Comparison of ENCODE assay signal across 28 cellular contexts in genomic region chr1:60589916-60590315, GRCh38.
DNase-seq lines count a peak whose midpoint lies in the region; ATAC-seq and TF ChIP-seq lines count a peak whose summit lies in the region.
"Had no signal": no experiment of that assay in that cellular context is flagged by ENCODE, and none has a peak within 500 bp of the region (broad histone marks: within the 10 kb centered on the region; RNA-seq: fewer than 3 reads in every experiment).

No MANE protein-coding gene starts in this region.

- H3K9me3 Mint-ChIP-seq in mesothelial cell of epicardium (peaks cover 6% of the 10 kb centered on the region), natural killer cell (peaks cover 0 to 8% of the 10 kb centered on the region in 2 donors)
- H3K9me3 Mint-ChIP-seq: type B pancreatic cell had no signal

- no peak for ATAC-seq in esophagus mucosa
- no peak for ATAC-seq in natural killer cell
- ATAC-seq: activated CD4-positive, alpha-beta T cell treated with anti-CD3 and anti-CD28 coated beads for 36 hours; activated CD8-positive, alpha-beta T cell treated with anti-CD3 and anti-CD28 coated beads, Interleukin-2, amount 10 ng/mL, durations not matched to agents 7 days and 5 days; body of pancreas; mucosa of descending colon; Right ventricle myocardium inferior had no signal

- H3K4me3 Mint-ChIP-seq in mesothelial cell of epicardium (no peak overlapping the region), natural killer cell (no peak overlapping the region)
- H3K4me3 Mint-ChIP-seq: activated CD4-positive, alpha-beta T cell treated with anti-CD3 and anti-CD28 coated beads for 36 hours; activated CD8-positive, alpha-beta T cell treated with anti-CD3 and anti-CD28 coated beads, Interleukin-2, amount 10 ng/mL, durations not matched to agents 7 days and 5 days; nephron progenitor cell; type B pancreatic cell had no signal

- H3K36me3 Mint-ChIP-seq in mesothelial cell of epicardium: peaks cover 2% of the 10 kb centered on the region
- no peaks in the 10 kb centered on the region for H3K36me3 Mint-ChIP-seq in natural killer cell
- H3K36me3 Mint-ChIP-seq: type B pancreatic cell had no signal

- TF ChIP-seq CTCF in astrocyte of the spinal cord (IDR thresholded peaks at IDR 0.05; ENCODE audit: low read depth, low read length) (no peak), mesothelial cell of epicardium (IDR thresholded peaks at IDR 0.05; ENCODE audit: unreplicated experiment) (no peak), natural killer cell (IDR thresholded peaks at IDR 0.05) (no peak)

- no peak overlapping the region for H3K4me3 ChIP-seq in astrocyte of the spinal cord (ENCODE audit: low read depth, low read length)
- H3K4me3 ChIP-seq: BLaER1, body of pancreas, HAP-1, mucosa of descending colon, PC-9 had no signal

- H3K27ac Mint-ChIP-seq in mesothelial cell of epicardium (no peak overlapping the region), natural killer cell (no peak overlapping the region)
- H3K27ac Mint-ChIP-seq: activated CD4-positive, alpha-beta T cell treated with anti-CD3 and anti-CD28 coated beads for 36 hours; activated CD8-positive, alpha-beta T cell treated with anti-CD3 and anti-CD28 coated beads, Interleukin-2, amount 10 ng/mL, durations not matched to agents 7 days and 5 days; nephron progenitor cell; type B pancreatic cell had no signal

- intact Hi-C loops in natural killer cell (cut with micrococcal nuclease): no loop called here

- in situ Hi-C loops in astrocyte of the spinal cord (cut with HindIII; ENCODE audit: low sequenced_read_pairs): no loop called here

- H3K27me3 Mint-ChIP-seq in mesothelial cell of epicardium (ENCODE audit: low read depth): no peaks in the 10 kb centered on the region
- no peaks in the 10 kb centered on the region for H3K27me3 Mint-ChIP-seq in natural killer cell (ENCODE audit: low read depth in 2 of 2)
- H3K27me3 Mint-ChIP-seq: activated CD4-positive, alpha-beta T cell treated with anti-CD3 and anti-CD28 coated beads for 36 hours; type B pancreatic cell had no signal

- DNase-seq in COR-L47 (lab: John Stamatoyannopoulos, UW): peak; percentile 18
- peak; percentile 54 for DNase-seq in NCI-H2029 treated with DMSO at 0.1 percent for 48 hours (lab: John Stamatoyannopoulos, UW)
- DNase-seq in astrocyte of the spinal cord (ENCODE audit: low read depth, low spot score): peak; percentile 16
- DNase-seq in medulla oblongata (ENCODE audit: extremely low spot score): peak; percentile 48
- DNase-seq in mesothelial cell of epicardium (ENCODE audit: low spot score in 2 of 2, unreplicated experiment in 2 of 2): no peak
- DNase-seq in natural killer cell: no peak
- no peak for DNase-seq in activated gamma-delta T cell (lab: John Stamatoyannopoulos, UW)
- DNase-seq: activated CD4-positive, alpha-beta T cell treated with anti-CD3 and anti-CD28 coated beads for 36 hours; activated CD8-positive, alpha-beta T cell treated with anti-CD3 and anti-CD28 coated beads, Interleukin-2, amount 10 ng/mL, durations not matched to agents 7 days and 5 days; activated effector memory CD4-positive, alpha-beta T cell treated with anti-CD3 and anti-CD28 coated beads, Interleukin-2, amount 50 U/mL, for 16 hours; activated T-cell treated with anti-CD3 and anti-CD28 coated beads for 4 hours; body of pancreas; cerebellar nuclear complex; DMS79; GF-D8; mucosa of descending colon; NCI-H1417 treated with DMSO at 0.1 percent for 48 hours; NCI-H2227 treated with DMSO at 0.1 percent for 48 hours; NCI-H82; nephron progenitor cell; PC-9; small intestine; stimulated activated CD4-positive, alpha-beta T cell treated with anti-CD3 and anti-CD28 coated beads, Interleukin-1b, Interleukin-23, amount 100 ng/mL, for 48 hours had no signal

- H3K4me1 Mint-ChIP-seq in mesothelial cell of epicardium (peaks cover 5% of the 10 kb centered on the region), natural killer cell (no peaks in the 10 kb centered on the region)
- H3K4me1 Mint-ChIP-seq: activated CD4-positive, alpha-beta T cell treated with anti-CD3 and anti-CD28 coated beads for 36 hours; nephron progenitor cell had no signal

Comparison
In these comparisons a context has a peak if more than half of its experiments do, and no peak if none do; other contexts are left out.
1. DNase-seq: peak in COR-L47 (single experiment), NCI-H2029 treated with DMSO at 0.1 percent for 48 hours (single experiment), astrocyte of the spinal cord (single experiment) and medulla oblongata (single experiment); none in mesothelial cell of epicardium (0 of 2), natural killer cell (single experiment) and activated gamma-delta T cell (single experiment).